ENCODE assay signal across 8 cellular contexts in the genomic region with DNA sequence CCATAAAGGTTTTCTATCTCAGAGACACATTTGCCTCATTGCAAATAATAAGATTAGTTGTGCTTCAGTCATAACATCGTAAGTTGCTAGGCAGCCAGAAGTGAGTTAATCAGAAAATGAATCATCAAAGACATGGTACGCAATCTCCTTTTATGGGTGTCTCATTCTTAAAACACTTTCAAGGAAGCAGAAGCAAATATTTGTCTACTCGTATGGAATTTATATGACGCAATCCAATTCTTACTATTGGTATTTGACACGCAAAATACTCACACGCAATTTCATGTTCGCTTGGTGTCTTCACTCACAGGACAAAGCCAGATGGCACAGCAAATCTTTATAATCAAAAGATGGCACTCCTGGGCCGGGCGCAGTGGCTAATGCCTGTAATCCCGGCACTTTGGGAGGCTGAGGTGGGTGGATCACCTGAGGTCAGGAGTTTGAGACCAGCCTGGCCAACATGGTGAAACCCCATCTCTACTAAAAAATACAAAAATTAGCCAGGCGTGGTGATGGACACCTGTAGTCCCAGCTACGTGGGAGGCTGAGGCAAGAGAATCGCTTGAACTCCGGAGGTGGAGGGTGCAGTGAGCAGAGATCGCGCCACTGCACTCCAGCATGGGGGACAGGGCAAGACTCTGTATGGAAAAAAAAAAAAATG. TPM values are rescaled to one million over a fixed set of nuclear protein-coding genes. Genes with fewer than 3 reads are reported as not detected.
DNase-seq lines count a peak whose midpoint lies in the region; ATAC-seq, FAIRE-seq and TF ChIP-seq lines count a peak whose summit lies in the region.

No MANE protein-coding gene starts in this region.

- intact Hi-C loops in Right ventricle myocardium inferior (cut with DNase I), result no loop called here

- H3K27ac ChIP-seq in keratinocyte (ENCODE audit: control insufficient read depth, insufficient read depth, low read length) (peak overlapping the region; percentile 92), MM.1S (ENCODE audit: low read length) (no peak overlapping the region)

- no peaks in the 10 kb centered on the region for H4K20me1 ChIP-seq in keratinocyte (ENCODE audit: control insufficient read depth, extremely low read depth, insufficient read depth, low read length)
- H4K20me1 ChIP-seq in MM.1S (ENCODE audit: insufficient read depth, low read length), result no peaks in the 10 kb centered on the region

- CTCF ChIA-PET in BJ (lab: Yijun Ruan, JAX), result interaction anchor here (0.7 to 1.2 kb wide), 2 partner anchors 152 to 737 kb away, joined by 3 read pairs; no protein-coding TSS in a partner anchor

- H3K36me3 ChIP-seq in BJ (ENCODE audit: control insufficient read depth, insufficient read depth, low read length), result no peaks in the 10 kb centered on the region; the same call in 1 of the 2 replicates
- no peaks in the 10 kb centered on the region for H3K36me3 ChIP-seq in keratinocyte (ENCODE audit: control insufficient read depth in 2 of 2, extremely low read depth in 1 of 2, insufficient read depth in 2 of 2, low read length in 2 of 2)
- no peaks in the 10 kb centered on the region for H3K36me3 ChIP-seq in MM.1S (replicated peaks; ENCODE audit: insufficient read depth, low read length)

- TF ChIP-seq CTCF in BJ (IDR thresholded peaks at IDR 0.05; ENCODE audit: insufficient read depth, low read depth, low read length), result no peak
- TF ChIP-seq CTCF in keratinocyte (optimal IDR thresholded peaks at IDR 0.05 in 1 of 3, IDR thresholded peaks at IDR 0.05 in 1 of 3, conservative IDR thresholded peaks at IDR 0.05 in 1 of 3; ENCODE audit: extremely low read depth in 1 of 3, insufficient read depth in 2 of 3, low read length in 3 of 3), result no peak
- TF ChIP-seq CTCF in MM.1S (IDR thresholded peaks at IDR 0.05; ENCODE audit: low read length), result no peak

- DNase-seq in BJ (ENCODE audit: low read depth) (peak; percentile 95), HT-29 (ENCODE audit: low spot score) (peak; percentile 86), keratinocyte (ENCODE audit: low read depth, low spot score) (peak; percentile 77), MM.1S (no peak), GM12892 (ENCODE audit: insufficient read length) (no peak), NCI-H2107 (lab: John Stamatoyannopoulos, UW) (no peak), Right ventricle myocardium inferior (ENCODE audit: missing footprints) (no peak)
- peak; percentile 44 for DNase-seq in activated T-cell treated with anti-CD3 and anti-CD28 coated beads, Interleukin-2, amount 50 U/mL, for 48 hours

- H3K79me2 ChIP-seq in keratinocyte (ENCODE audit: control insufficient read depth, insufficient read depth, low read length) (no peaks in the 10 kb centered on the region), MM.1S (ENCODE audit: low read length) (no peaks in the 10 kb centered on the region)

- dilution Hi-C loops in keratinocyte (cut with MboI; ENCODE audit: extremely low pct_ligation_motif_present, low sequenced_read_pairs), result no loop called here

- FAIRE-seq in keratinocyte (lab: Jason Lieb, UNC) (peak; percentile 79), GM12892 (lab: Jason Lieb, UNC) (no peak)

- H3K4me3 ChIP-seq in BJ (ENCODE audit: low read depth, low read length), result no peak overlapping the region
- H3K4me3 ChIP-seq in keratinocyte (ENCODE audit: control insufficient read depth in 2 of 3, extremely low read depth in 1 of 3, insufficient read depth in 2 of 3, low read depth in 1 of 3, low read length in 3 of 3), result no peak overlapping the region
- H3K4me3 ChIP-seq in MM.1S (ENCODE audit: low read length), result no peak overlapping the region

- no peak for ATAC-seq in Right ventricle myocardium inferior

- H3K9ac ChIP-seq in keratinocyte (ENCODE audit: control insufficient read depth, extremely low read depth, insufficient read depth, low read length), result peak overlapping the region; percentile 53
- H3K9ac ChIP-seq in MM.1S (ENCODE audit: low read length), result no peak overlapping the region

- H2AFZ ChIP-seq in keratinocyte (ENCODE audit: control insufficient read depth, low read length) (no peak overlapping the region), MM.1S (ENCODE audit: low read length) (no peak overlapping the region)

- no peaks in the 10 kb centered on the region for H3K9me1 ChIP-seq in keratinocyte (ENCODE audit: control insufficient read depth, extremely low read depth, insufficient read depth, low read length)

- H3K4me1 ChIP-seq in keratinocyte (ENCODE audit: control insufficient read depth, extremely low read depth, insufficient read depth, low read length) (peaks cover 19% of the 10 kb centered on the region), MM.1S (ENCODE audit: low read length) (no peaks in the 10 kb centered on the region)

- no peaks in the 10 kb centered on the region for H3K9me3 ChIP-seq in keratinocyte (ENCODE audit: control insufficient read depth, low read depth, low read length)
- no peaks in the 10 kb centered on the region for H3K9me3 ChIP-seq in MM.1S (replicated peaks; ENCODE audit: insufficient read depth, low read length)

- POLR2A ChIA-PET in BJ (lab: Charles Lee), result no interaction called here

- no peaks in the 10 kb centered on the region for H3K9me2 ChIP-seq in MM.1S (replicated peaks; ENCODE audit: insufficient read depth, low read length)

- no peak for TF ChIP-seq POLR2A in GM12892 (IDR thresholded peaks at IDR 0.05; ENCODE audit: low read depth, low read length)

- H3K4me2 ChIP-seq in keratinocyte (ENCODE audit: control insufficient read depth, extremely low read depth, insufficient read depth, low read depth, low read length) (peak overlapping the region; percentile 55), MM.1S (ENCODE audit: low read depth, low read length) (no peak overlapping the region)

- H3K27me3 ChIP-seq in BJ (ENCODE audit: control insufficient read depth, insufficient read depth, low read length) (no peaks in the 10 kb centered on the region), keratinocyte (ENCODE audit: control insufficient read depth, extremely low read depth, insufficient read depth, low read length) (no peaks in the 10 kb centered on the region), MM.1S (replicated peaks; ENCODE audit: insufficient read depth, low read length) (no peaks in the 10 kb centered on the region)

- H3F3A ChIP-seq in MM.1S (ENCODE audit: insufficient read depth, low read length), result no peaks in the 10 kb centered on the region

RNA-seq across cellular contexts. Expression of a gene that starts 56.4 kb away (rescaled TPM):
- polyA plus RNA-seq in BJ (2011; rRNA removed) (16.9 and 23.3 TPM in 2 replicates), keratinocyte (9.2 to 12.9 TPM (median 11.5 TPM) in 3 replicates)
- polyA minus RNA-seq in BJ (2011; rRNA and poly(A)+ RNA removed), result 16.0 and 17.3 TPM in 2 replicates
- 8.5 and 14.7 TPM in 2 replicates for total RNA-seq in HT-29 (2014; rRNA removed; shearing (Covaris generic))
- polyA plus RNA-seq in keratinocyte (2011; ENCODE audit: low read depth), result 4.3 TPM
- polyA plus RNA-seq in keratinocyte (2011; cell fraction: cytosol; rRNA removed), result 7.7 and 10.9 TPM in 2 replicates
- 16.3 and 19.4 TPM in 2 replicates for polyA plus RNA-seq in keratinocyte (2011; cell fraction: nucleus; rRNA removed)
- 2.6 and 10.9 TPM in 2 replicates for polyA plus RNA-seq in keratinocyte (2012; ENCODE audit: low replicate concordance)
- 8.9 to 30.1 TPM (median 18.7 TPM) in 3 replicates for polyA minus RNA-seq in keratinocyte
- 6.3 TPM for polyA minus RNA-seq in keratinocyte (2011; cell fraction: cytosol; rRNA and poly(A)+ RNA removed)
- polyA minus RNA-seq in keratinocyte (2011; cell fraction: nucleus; rRNA and poly(A)+ RNA removed), result 20.0 and 32.8 TPM in 2 replicates
- 7.0 TPM for polyA plus RNA-seq in GM12892 (2012; ENCODE audit: missing spikeins)
- total RNA-seq in Right ventricle myocardium inferior, result 6.8 TPM

Comparison
In these comparisons a context has a peak if more than half of its experiments do, and no peak if none do; other contexts are left out.
1. DNase-seq: peak in BJ (single experiment), HT-29 (single experiment), activated T-cell treated with anti-CD3 and anti-CD28 coated beads, Interleukin-2, amount 50 U/mL, for 48 hours (2 of 2) and keratinocyte (single experiment); none in MM.1S (single experiment), GM12892 (single experiment), NCI-H2107 (single experiment) and Right ventricle myocardium inferior (single experiment).